In genomic region chr11:97740783-97741151, GRCh38 we compare ENCODE assay signal across 20 cellular contexts.
"Had no signal": no experiment of that assay in that cellular context is flagged by ENCODE, and none has a peak within 500 bp of the region (broad histone marks: within the 10 kb centered on the region; RNA-seq: fewer than 3 reads in every experiment).

No MANE protein-coding gene starts in this region.

- H3K36me3 Mint-ChIP-seq: naive B cell; stimulated activated memory B cell treated with anti-CD40 and anti-IgM and Interleukin-4, amounts not matched to agents 10 μg/mL and 1 μg/mL and 100 μg/mL, for 72 hours had no signal

- H3K27me3 Mint-ChIP-seq: activated CD4-positive, alpha-beta memory T cell treated with anti-CD3 and anti-CD28 coated beads, Interleukin-2, amount 10 ng/mL, durations not matched to agents 7 days and 5 days; activated T-cell treated with anti-CD3 and anti-CD28 coated beads, Interleukin-2, amount 50 U/mL, for 24 hours; effector memory CD8-positive, alpha-beta T cell; naive B cell; stimulated activated memory B cell treated with anti-CD40 and anti-IgM and Interleukin-4, amounts not matched to agents 10 μg/mL and 1 μg/mL and 100 μg/mL, for 72 hours had no signal

- H3K27ac Mint-ChIP-seq: activated CD4-positive, alpha-beta memory T cell treated with anti-CD3 and anti-CD28 coated beads, Interleukin-2, amount 10 ng/mL, durations not matched to agents 7 days and 5 days; activated naive CD4-positive, alpha-beta T cell treated with anti-CD3 and anti-CD28 coated beads for 36 hours; activated T-cell treated with anti-CD3 and anti-CD28 coated beads, Interleukin-2, amount 50 U/mL, for 24 hours; activated T-helper 2 cell treated with anti-CD3 and anti-CD28 coated beads, Interferon-gamma antibody, Interleukin-2, Interleukin-4, amounts not matched to agents 10 μg/mL and 5 μg/mL and 100 μg/mL, durations not matched to agents 14 hours and 24 hours and 36 hours; effector memory CD8-positive, alpha-beta T cell; naive B cell; stimulated activated memory B cell treated with anti-CD40 and anti-IgM and Interleukin-4, amounts not matched to agents 10 μg/mL and 1 μg/mL and 100 μg/mL, for 72 hours had no signal

- DNase-seq: activated CD4-positive, alpha-beta memory T cell treated with anti-CD3 and anti-CD28 coated beads, Interleukin-2, amount 10 ng/mL, durations not matched to agents 7 days and 5 days; activated naive CD4-positive, alpha-beta T cell treated with anti-CD3 and anti-CD28 coated beads for 36 hours; activated T-cell treated with anti-CD3 and anti-CD28 coated beads, Interleukin-2, amount 50 U/mL, for 24 hours; effector memory CD8-positive, alpha-beta T cell; hypothalamus; islet precursor cell; left lung; mucosa of descending colon; naive B cell; pancreas; SJCRH30; stimulated activated CD4-positive, alpha-beta T cell treated with anti-CD3 and anti-CD28 coated beads, Interleukin-4, amount 100 ng/mL, for 4 hours; SW 1271; T-helper 2 cell; upper lobe of left lung; WERI-Rb-1 had no signal

- H3K4me3 Mint-ChIP-seq: activated CD4-positive, alpha-beta memory T cell treated with anti-CD3 and anti-CD28 coated beads, Interleukin-2, amount 10 ng/mL, durations not matched to agents 7 days and 5 days; activated naive CD4-positive, alpha-beta T cell treated with anti-CD3 and anti-CD28 coated beads for 36 hours; activated T-cell treated with anti-CD3 and anti-CD28 coated beads, Interleukin-2, amount 50 U/mL, for 24 hours; effector memory CD8-positive, alpha-beta T cell; naive B cell; stimulated activated memory B cell treated with anti-CD40 and anti-IgM and Interleukin-4, amounts not matched to agents 10 μg/mL and 1 μg/mL and 100 μg/mL, for 72 hours had no signal

- ATAC-seq: effector memory CD8-positive, alpha-beta T cell; mucosa of descending colon; pancreas; sciatic nerve; stimulated activated memory B cell treated with anti-CD40 and anti-IgM and Interleukin-4, amounts not matched to agents 10 μg/mL and 1 μg/mL and 100 μg/mL, for 72 hours had no signal

- H3K27ac ChIP-seq: left lung, pancreas, SJCRH30, thoracic aorta, upper lobe of left lung, WERI-Rb-1 had no signal

- H3K4me1 Mint-ChIP-seq: activated CD4-positive, alpha-beta memory T cell treated with anti-CD3 and anti-CD28 coated beads, Interleukin-2, amount 10 ng/mL, durations not matched to agents 7 days and 5 days; naive B cell; stimulated activated memory B cell treated with anti-CD40 and anti-IgM and Interleukin-4, amounts not matched to agents 10 μg/mL and 1 μg/mL and 100 μg/mL, for 72 hours had no signal
